ENCODE assay signal across 22 cellular contexts in the genomic region with DNA sequence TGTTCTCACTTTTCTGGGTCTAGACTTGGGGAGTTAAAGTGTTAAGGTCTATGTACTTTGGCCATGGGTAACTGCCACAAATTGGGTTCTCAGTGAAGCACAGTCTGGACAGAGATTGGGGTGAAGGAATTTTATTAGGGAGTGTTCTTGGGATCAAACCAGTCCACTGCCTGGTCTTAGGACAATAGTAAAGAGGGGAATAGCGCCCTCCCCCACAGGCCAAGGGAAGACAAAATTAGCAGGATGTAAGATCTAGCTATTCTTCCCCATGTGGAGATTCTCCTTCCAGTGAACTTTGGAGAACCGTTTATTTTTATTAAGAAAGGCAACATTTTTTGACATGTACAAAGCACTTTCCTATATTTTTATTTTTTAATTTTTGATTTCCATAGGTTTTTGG.
"Had no signal": no experiment of that assay in that cellular context is flagged by ENCODE, and none has a peak within 500 bp of the region (broad histone marks: within the 10 kb centered on the region; RNA-seq: fewer than 3 reads in every experiment).

No MANE protein-coding gene starts in this region.

- DNase-seq: activated CD4-positive, alpha-beta T cell treated with anti-CD3 and anti-CD28 coated beads, Interleukin-2, amount 10 ng/mL, durations not matched to agents 7 days and 5 days; activated CD8-positive, alpha-beta T cell treated with anti-CD3 and anti-CD28 coated beads, Interleukin-2, amount 10 ng/mL, durations not matched to agents 7 days and 5 days; activated naive CD4-positive, alpha-beta T cell treated with Interleukin-2 at 50 U/mL for 16 hours; activated T-cell treated with anti-CD3 and anti-CD28 coated beads, Interleukin-2, amount 50 U/mL, for 24 hours; aorta; brain microvascular endothelial cell; heart left ventricle; kidney; nephron progenitor cell; occipital lobe; posterior cingulate gyrus; spleen; stimulated activated CD8-positive, alpha-beta memory T cell treated with anti-CD3 and anti-CD28 coated beads, Interleukin-4, amount 100 ng/mL, for 48 hours; stimulated activated naive CD4-positive, alpha-beta T cell; T-helper 9 cell; transverse colon; uterus had no signal

- ATAC-seq: activated CD8-positive, alpha-beta T cell treated with anti-CD3 and anti-CD28 coated beads, Interleukin-2, amount 10 ng/mL, durations not matched to agents 7 days and 5 days; gastroesophageal sphincter; heart left ventricle; left lobe of liver had no signal

- H3K9me3 ChIP-seq: esophagus muscularis mucosa, gastroesophageal sphincter, heart left ventricle, spleen, transverse colon, uterus had no signal

- H3K36me3 ChIP-seq: brain microvascular endothelial cell, esophagus muscularis mucosa, gastroesophageal sphincter, heart left ventricle, spleen, transverse colon, uterus had no signal

- H3K4me1 ChIP-seq: transverse colon, uterus had no signal

- H3K27ac ChIP-seq: brain microvascular endothelial cell, esophagus muscularis mucosa, gastroesophageal sphincter, transverse colon, uterus had no signal

- H3K4me3 ChIP-seq: coronary artery, esophagus muscularis mucosa, gastroesophageal sphincter, heart left ventricle, lung, spleen, transverse colon, uterus had no signal

- H3K27me3 ChIP-seq: brain microvascular endothelial cell, esophagus muscularis mucosa, gastroesophageal sphincter, heart left ventricle, spleen, transverse colon, uterus had no signal
